2 cellular contexts compared by ENCODE assay signal in the genomic region with DNA sequence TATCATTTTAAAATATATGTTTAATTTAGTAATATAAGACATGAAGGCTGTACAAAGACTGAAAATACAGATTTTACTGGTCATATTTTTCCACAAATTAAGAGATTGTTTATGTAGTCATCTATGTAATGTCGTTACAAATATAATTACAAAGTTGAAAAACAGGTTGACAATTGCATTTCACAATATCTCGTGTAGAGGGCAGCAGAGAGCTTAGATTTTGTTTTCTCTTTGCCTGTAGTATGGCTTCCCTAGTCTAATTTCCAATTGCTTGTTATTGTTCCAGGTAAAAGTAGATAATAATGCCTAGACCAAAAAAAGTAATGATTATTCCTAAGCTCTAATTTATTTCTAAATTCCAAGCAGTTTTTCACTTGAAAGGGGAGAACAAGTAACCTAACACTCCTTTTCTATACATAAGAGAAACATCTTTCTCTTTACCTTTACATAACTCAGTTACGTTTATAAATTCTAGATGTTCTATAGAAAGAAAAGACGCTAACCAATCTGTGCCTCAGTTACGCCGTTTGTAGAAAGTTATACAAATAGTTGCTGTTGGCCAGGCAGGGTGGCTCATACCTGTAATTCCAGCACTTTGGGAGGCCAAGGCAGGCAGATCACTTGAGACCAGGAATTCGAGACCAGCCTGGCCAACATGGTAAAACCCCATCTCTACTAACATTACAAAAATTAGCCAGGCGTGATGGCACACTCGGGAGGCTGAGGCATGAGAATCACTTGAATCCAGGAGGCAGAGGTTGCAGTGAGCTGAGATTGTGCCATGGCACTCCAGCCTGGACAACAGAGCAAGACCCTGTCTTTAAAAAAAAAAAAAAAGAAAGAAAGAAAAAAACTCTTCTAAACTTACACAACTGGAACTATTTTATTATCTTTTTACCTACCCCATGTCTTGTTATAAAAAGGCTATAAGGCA.
TF ChIP-seq lines count a peak whose summit lies in the region.

No MANE protein-coding gene starts in this region.

TF ChIP-seq in SK-N-SH, 30 proteins besides CTCF, POLR2A, EP300 and RAD21:
- TF ChIP-seq MXI1 (IDR thresholded peaks at IDR 0.05; ENCODE audit: low read depth, low read length) (no peak), NFIC (IDR thresholded peaks at IDR 0.05; ENCODE audit: borderline replicate concordance) (no peak), YY1 (IDR thresholded peaks at IDR 0.05; ENCODE audit: low read depth) (no peak; the same call in 1 of the 2 replicates), SMC3 (IDR thresholded peaks at IDR 0.05; ENCODE audit: low read depth, low read length) (peak; percentile 78)

TF ChIP-seq in endothelial cell of umbilical vein, 7 proteins besides CTCF, POLR2A, EP300 and RAD21:
- TF ChIP-seq FOS (IDR thresholded peaks at IDR 0.05; ENCODE audit: borderline replicate concordance, insufficient read depth, low read length) (no peak), MYC (IDR thresholded peaks at IDR 0.05; ENCODE audit: low read depth, low read length) (no peak), POLR2AphosphoS5 (IDR thresholded peaks at IDR 0.05; ENCODE audit: insufficient read depth, low read depth, low read length) (no peak), JUN (IDR thresholded peaks at IDR 0.05; ENCODE audit: borderline replicate concordance, insufficient read depth, insufficient read length, low read depth) (no peak), EZH2 (IDR thresholded peaks at IDR 0.05; ENCODE audit: borderline replicate concordance, low read depth, low read length, severe bottlenecking) (no peak), GATA2 (IDR thresholded peaks at IDR 0.05; ENCODE audit: insufficient read depth, insufficient read length, low read depth, low read length) (no peak)
- TF ChIP-seq, protein P1, sequence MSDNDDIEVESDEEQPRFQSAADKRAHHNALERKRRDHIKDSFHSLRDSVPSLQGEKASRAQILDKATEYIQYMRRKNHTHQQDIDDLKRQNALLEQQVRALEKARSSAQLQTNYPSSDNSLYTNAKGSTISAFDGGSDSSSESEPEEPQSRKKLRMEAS (IDR thresholded peaks at IDR 0.05; ENCODE audit: insufficient read depth, insufficient read length): no peak
